ENCODE assay signal across 1 cellular context in the genomic region with DNA sequence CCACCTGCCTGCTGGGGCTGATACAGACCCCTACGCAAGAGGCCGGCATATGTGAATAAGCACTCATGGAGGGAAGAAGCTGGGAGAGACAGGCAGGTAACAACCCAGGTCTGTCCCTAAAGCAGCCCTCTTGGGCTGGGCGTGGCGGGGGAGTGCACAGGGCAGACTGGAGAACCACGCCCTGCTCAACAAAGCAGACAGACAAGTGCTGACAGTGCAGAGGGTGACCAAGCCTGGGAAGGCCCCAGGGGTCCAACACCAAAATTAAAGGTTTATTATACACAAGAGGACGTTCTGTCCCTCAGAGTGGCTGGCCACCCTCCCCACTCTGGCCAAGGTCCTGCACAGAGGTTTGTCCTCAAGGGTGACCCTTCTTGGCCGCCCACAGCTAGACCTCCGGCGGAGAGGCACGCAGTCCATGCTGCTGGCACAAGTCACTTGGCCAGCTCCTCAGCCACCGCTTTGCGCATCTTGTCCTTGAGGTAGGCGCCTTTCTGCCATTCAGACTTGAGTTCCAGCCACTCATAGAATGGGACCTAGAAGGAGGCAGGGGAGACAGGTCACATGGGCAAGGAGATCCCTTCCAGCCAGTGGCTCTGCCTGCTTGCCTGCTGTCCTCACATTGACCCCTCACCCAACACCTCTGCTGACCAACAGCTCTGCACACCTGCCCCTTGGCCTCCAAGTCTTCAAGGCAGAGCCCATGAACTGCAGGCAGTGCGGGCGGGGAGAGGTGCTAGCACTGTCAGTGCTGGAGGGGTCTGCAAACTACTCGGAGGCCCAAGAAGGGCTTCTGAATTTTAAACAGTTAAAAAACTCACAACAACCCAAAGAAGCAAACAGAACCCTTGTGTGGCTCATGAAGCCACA.
A peak's percentile ranks its signal among the peaks of the same experiment; 100 is the strongest.
TF ChIP-seq lines count a peak whose summit lies in the region.

No MANE protein-coding gene starts in this region.

TF ChIP-seq in HepG2, 621 proteins besides CTCF, POLR2A, EP300 and RAD21:
- TF ChIP-seq ZNF891 (CRISPR knock-in tag; IDR thresholded peaks at IDR 0.05) (no peak), ZBTB8A (CRISPR knock-in tag; IDR thresholded peaks at IDR 0.05; ENCODE audit: borderline replicate concordance, low read depth) (no peak), AGO2 (optimal IDR thresholded peaks at IDR 0.05; ENCODE audit: low read depth, low read length) (peak; percentile 21), CBX5 (CRISPR knock-in tag; IDR thresholded peaks at IDR 0.05; ENCODE audit: borderline replicate concordance) (no peak)
